29 cellular contexts compared by ENCODE assay signal in genomic region chr3:20558161-20558560, GRCh38.
"Had no signal": no experiment of that assay in that cellular context is flagged by ENCODE, and none has a peak within 500 bp of the region (broad histone marks: within the 10 kb centered on the region; RNA-seq: fewer than 3 reads in every experiment).

No MANE protein-coding gene starts in this region.

- H3K4me3 Mint-ChIP-seq: activated CD4-positive, alpha-beta T cell treated with anti-CD3 and anti-CD28 coated beads, Interleukin-2, amount 10 ng/mL, durations not matched to agents 24 days and 14 days; activated naive CD4-positive, alpha-beta T cell treated with anti-CD3 and anti-CD28 coated beads for 36 hours; activated T-cell treated with anti-CD3 and anti-CD28 coated beads, Interleukin-2, amount 50 U/mL, for 4 hours; activated T-helper 1 cell treated with anti-CD3 and anti-CD28 coated beads, Interleukin-12 subunit alpha, Interleukin-12 subunit beta, Interleukin-2, Interleukin-4 antibody, amounts not matched to agents 30 ng/mL and 10 ng/mL and 1 ng/mL, durations not matched to agents 14 hours and 24 hours and 36 hours; T-helper 1 cell treated with Interleukin-12 subunit alpha and Interleukin-12 subunit beta and Interleukin-4 antibody, amounts not matched to agents 30 μg/mL and 1 μg/mL, for 36 hours; T-helper 2 cell treated with Interferon-gamma antibody and Interleukin-4, amounts not matched to agents 5 μg/mL and 100 μg/mL, for 36 hours had no signal

- H3K4me1 ChIP-seq: adrenal gland, breast epithelium, Peyer's patch, SJSA1 had no signal

- H3K27me3 ChIP-seq: adrenal gland, body of pancreas, breast epithelium, Peyer's patch, SJSA1 had no signal

- H3K9me3 Mint-ChIP-seq: activated CD4-positive, alpha-beta T cell treated with anti-CD3 and anti-CD28 coated beads, Interleukin-2, amount 10 ng/mL, durations not matched to agents 24 days and 14 days; activated naive CD4-positive, alpha-beta T cell treated with anti-CD3 and anti-CD28 coated beads for 36 hours; activated naive CD4-positive, alpha-beta T cell treated with anti-CD3 and anti-CD28 coated beads, Interleukin-2, amount 50 U/mL, for 72 hours; activated T-cell treated with anti-CD3 and anti-CD28 coated beads, Interleukin-2, amount 50 U/mL, for 4 hours had no signal

- H3K36me3 Mint-ChIP-seq: activated naive CD4-positive, alpha-beta T cell treated with anti-CD3 and anti-CD28 coated beads, Interleukin-2, amount 50 U/mL, for 72 hours had no signal

- H3K4me1 Mint-ChIP-seq: activated CD4-positive, alpha-beta T cell treated with anti-CD3 and anti-CD28 coated beads, Interleukin-2, amount 10 ng/mL, durations not matched to agents 24 days and 14 days had no signal

- H3K27ac Mint-ChIP-seq: activated CD4-positive, alpha-beta T cell treated with anti-CD3 and anti-CD28 coated beads, Interleukin-2, amount 10 ng/mL, durations not matched to agents 24 days and 14 days; activated naive CD4-positive, alpha-beta T cell treated with anti-CD3 and anti-CD28 coated beads for 36 hours; activated naive CD4-positive, alpha-beta T cell treated with anti-CD3 and anti-CD28 coated beads, Interleukin-2, amount 50 U/mL, for 72 hours; activated T-helper 1 cell treated with anti-CD3 and anti-CD28 coated beads, Interleukin-12 subunit alpha, Interleukin-12 subunit beta, Interleukin-2, Interleukin-4 antibody, amounts not matched to agents 30 ng/mL and 10 ng/mL and 1 ng/mL, durations not matched to agents 14 hours and 24 hours and 36 hours; T-helper 1 cell treated with Interleukin-12 subunit alpha and Interleukin-12 subunit beta and Interleukin-4 antibody, amounts not matched to agents 30 μg/mL and 1 μg/mL, for 36 hours; T-helper 2 cell treated with Interferon-gamma antibody and Interleukin-4, amounts not matched to agents 5 μg/mL and 100 μg/mL, for 36 hours had no signal

- DNase-seq: activated CD4-positive, alpha-beta T cell treated with anti-CD3 and anti-CD28 coated beads, Interleukin-2, amount 10 ng/mL, durations not matched to agents 24 days and 14 days; activated CD4-positive, alpha-beta T cell treated with anti-CD3 and anti-CD28 coated beads, Interleukin-2, amount 50 U/mL, for 48 hours; activated CD8-positive, alpha-beta memory T cell treated with anti-CD3 and anti-CD28 coated beads, Interleukin-2, amount 50 U/mL, for 4 hours; activated gamma-delta T cell treated with Interleukin-2 at 50 U/mL for 16 hours; activated naive CD4-positive, alpha-beta T cell treated with anti-CD3 and anti-CD28 coated beads for 36 hours; activated T-cell treated with anti-CD3 and anti-CD28 coated beads for 4 hours; activated T-cell treated with anti-CD3 and anti-CD28 coated beads, Interleukin-2, amount 50 U/mL, for 4 hours; adrenal gland; body of pancreas; Karpas-422; KBM-7; NCI-H1694 treated with DMSO at 0.1 percent for 48 hours; NCI-H2029 treated with DMSO at 0.1 percent for 48 hours; NCI-H2107; NCI-H2171; NCI-H510A; NCI-H526; PC-3; Peyer's patch; RPMI8226; SHP77 treated with DMSO at 0.1 percent for 48 hours; SK-N-SH had no signal

- H3K27ac ChIP-seq: adrenal gland, body of pancreas, breast epithelium, coronary artery, Peyer's patch, SJSA1 had no signal

- H3K27me3 Mint-ChIP-seq: activated CD4-positive, alpha-beta T cell treated with anti-CD3 and anti-CD28 coated beads, Interleukin-2, amount 10 ng/mL, durations not matched to agents 24 days and 14 days had no signal

- H3K36me3 ChIP-seq: adrenal gland, breast epithelium, Peyer's patch, SJSA1 had no signal

- H3K4me3 ChIP-seq: adrenal gland, body of pancreas, breast epithelium, coronary artery, Peyer's patch, SJSA1 had no signal

- H3K9me3 ChIP-seq: adrenal gland, body of pancreas, breast epithelium, Peyer's patch, SK-N-SH had no signal
